7 cellular contexts compared by ENCODE assay signal in genomic region chr14:97513891-97514290, GRCh38.
"Had no signal": no experiment of that assay in that cellular context is flagged by ENCODE, and none has a peak within 500 bp of the region (broad histone marks: within the 10 kb centered on the region; RNA-seq: fewer than 3 reads in every experiment).

No MANE protein-coding gene starts in this region.

- H3K27ac Mint-ChIP-seq: IgD-negative memory B cell had no signal

- H3K27ac ChIP-seq: HL-60 had no signal

- H3K27me3 Mint-ChIP-seq: IgD-negative memory B cell had no signal

- H3K4me3 ChIP-seq: K562 had no signal

- H3K4me1 Mint-ChIP-seq: IgD-negative memory B cell had no signal

- DNase-seq: IMR-90, KBM-7, KG1 had no signal

- H3K4me3 Mint-ChIP-seq: IgD-negative memory B cell had no signal

- ATAC-seq: HepG2, K562 had no signal
